11 cellular contexts compared by ENCODE assay signal in the genomic region with DNA sequence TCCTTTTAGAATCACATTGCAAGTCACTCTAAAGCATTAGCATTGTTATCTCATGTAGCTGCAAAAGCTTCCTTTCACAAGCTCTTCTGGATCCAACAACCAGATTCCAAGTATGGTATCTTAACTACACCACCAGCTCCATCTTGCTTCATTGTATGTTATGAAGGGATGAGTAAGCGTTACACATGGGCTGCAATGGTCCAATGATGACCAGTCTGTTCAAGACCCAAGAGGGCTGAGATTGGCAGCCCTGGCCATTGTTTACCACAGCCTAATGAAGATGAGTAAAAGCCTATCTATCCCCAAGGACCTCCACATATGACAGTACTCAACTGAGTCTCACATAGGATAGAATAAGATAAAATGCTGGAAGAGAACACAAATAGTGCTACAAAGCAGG. TPM values are rescaled to one million over a fixed set of nuclear protein-coding genes. Genes with fewer than 3 reads are reported as not detected.
DNase-seq lines count a peak whose midpoint lies in the region; ATAC-seq and TF ChIP-seq lines count a peak whose summit lies in the region.
"Had no signal": no experiment of that assay in that cellular context is flagged by ENCODE, and none has a peak within 500 bp of the region (broad histone marks: within the 10 kb centered on the region; RNA-seq: fewer than 3 reads in every experiment).

No MANE protein-coding gene starts in this region.

- H3K9me3 ChIP-seq in testis (no peaks in the 10 kb centered on the region), uterus (no peaks in the 10 kb centered on the region)
- H3K9me3 ChIP-seq: BE2C had no signal

- H3K36me3 Mint-ChIP-seq in activated naive CD4-positive, alpha-beta T cell treated with anti-CD3 and anti-CD28 coated beads, Interleukin-2, amount 50 U/mL, for 24 hours: peaks cover 28% of the 10 kb centered on the region
- peaks cover 14% of the 10 kb centered on the region for H3K36me3 Mint-ChIP-seq in activated naive CD8-positive, alpha-beta T cell
- H3K36me3 Mint-ChIP-seq in nephron progenitor cell (ENCODE audit: low read depth): no peaks in the 10 kb centered on the region

- H3K4me3 ChIP-seq in testis (no peak overlapping the region), uterus (no peak overlapping the region)

- TF ChIP-seq CTCF in testis (IDR thresholded peaks at IDR 0.05): no peak
- no peak for TF ChIP-seq CTCF in uterus (IDR thresholded peaks at IDR 0.05)
- no peak for TF ChIP-seq CTCF in nephron progenitor cell (IDR thresholded peaks at IDR 0.05)

- intact Hi-C loops in testis (cut with DNase I; ENCODE audit: low total_unique reads): no loop called here
- intact Hi-C loops in uterus (cut with DNase I; ENCODE audit: low total_unique reads): no loop called here

- H3K4me3 Mint-ChIP-seq in activated naive CD4-positive, alpha-beta T cell treated with anti-CD3 and anti-CD28 coated beads, Interleukin-2, amount 50 U/mL, for 24 hours: peak overlapping the region; percentile 96
- H3K4me3 Mint-ChIP-seq in activated naive CD8-positive, alpha-beta T cell: peak overlapping the region; percentile 92
- no peak overlapping the region for H3K4me3 Mint-ChIP-seq in nephron progenitor cell

- TF ChIP-seq POLR2A in testis (IDR thresholded peaks at IDR 0.05) (no peak), uterus (IDR thresholded peaks at IDR 0.05) (no peak)

- ATAC-seq in GM19397 (IDR thresholded peaks at IDR 0.05; ENCODE audit: unreplicated experiment): no peak

- peaks cover 61% of the 10 kb centered on the region for H3K4me1 Mint-ChIP-seq in activated naive CD4-positive, alpha-beta T cell treated with anti-CD3 and anti-CD28 coated beads, Interleukin-2, amount 50 U/mL, for 24 hours
- peaks cover 68% of the 10 kb centered on the region for H3K4me1 Mint-ChIP-seq in activated naive CD8-positive, alpha-beta T cell (ENCODE audit: low read depth)
- peaks cover 30% of the 10 kb centered on the region for H3K4me1 Mint-ChIP-seq in nephron progenitor cell

- peak overlapping the region; percentile 82 for H3K27ac Mint-ChIP-seq in activated naive CD4-positive, alpha-beta T cell treated with anti-CD3 and anti-CD28 coated beads, Interleukin-2, amount 50 U/mL, for 24 hours
- H3K27ac Mint-ChIP-seq in activated naive CD8-positive, alpha-beta T cell: peak overlapping the region; percentile 94
- no peak overlapping the region for H3K27ac Mint-ChIP-seq in nephron progenitor cell

- H3K4me1 ChIP-seq in testis: peaks cover 68% of the 10 kb centered on the region
- H3K4me1 ChIP-seq in uterus: peaks cover 0 to 8% of the 10 kb centered on the region in 2 donors

- 93% methylated on average over 1 of the region's 1 CpG; no CpG with 5 or more reads in 1 of the 2 donors for WGBS in testis, 2 donors

- peak overlapping the region; percentile 61 to 100 for H3K27ac ChIP-seq in testis
- peak overlapping the region in 1 of 2 donors; percentile 28 for H3K27ac ChIP-seq in uterus
- H3K27ac ChIP-seq: VCaP had no signal

- H3K27me3 Mint-ChIP-seq in activated naive CD4-positive, alpha-beta T cell treated with anti-CD3 and anti-CD28 coated beads, Interleukin-2, amount 50 U/mL, for 24 hours: no peaks in the 10 kb centered on the region
- H3K27me3 Mint-ChIP-seq in activated naive CD8-positive, alpha-beta T cell: no peaks in the 10 kb centered on the region
- H3K27me3 Mint-ChIP-seq in nephron progenitor cell (ENCODE audit: low read depth, poor library complexity): peaks cover 26% of the 10 kb centered on the region

- H3K27me3 ChIP-seq in testis (no peaks in the 10 kb centered on the region), uterus (no peaks in the 10 kb centered on the region)
- H3K27me3 ChIP-seq: BE2C had no signal

- DNase-seq in activated naive CD4-positive, alpha-beta T cell (lab: John Stamatoyannopoulos, UW): no peak
- DNase-seq in kidney tubule cell (ENCODE audit: low spot score) (peak; percentile 54), testis (no peak), uterus (no peak), nephron progenitor cell (no peak)
- DNase-seq: BE2C, NCI-H2171 had no signal

- H3K36me3 ChIP-seq in testis (ENCODE audit: low read depth, missing control alignments): no peaks in the 10 kb centered on the region
- no peaks in the 10 kb centered on the region for H3K36me3 ChIP-seq in uterus
- H3K36me3 ChIP-seq: BE2C had no signal

- no peaks in the 10 kb centered on the region for H3K9me3 Mint-ChIP-seq in activated naive CD4-positive, alpha-beta T cell treated with anti-CD3 and anti-CD28 coated beads, Interleukin-2, amount 50 U/mL, for 24 hours
- H3K9me3 Mint-ChIP-seq in activated naive CD8-positive, alpha-beta T cell (ENCODE audit: low read depth): no peaks in the 10 kb centered on the region
- peaks cover under 1% of the 10 kb centered on the region for H3K9me3 Mint-ChIP-seq in nephron progenitor cell

RNA-seq across cellular contexts. Expression of a gene that starts 6.3 kb away (rescaled TPM):
- 100 to 1,000 TPM; 117 to 137 TPM for total RNA-seq in testis
- 51.1 TPM for polyA plus RNA-seq in testis (ENCODE audit: insufficient read depth, low read depth, low replicate concordance)
- 100 to 1,000 TPM; 176 to 217 (median 201) TPM for total RNA-seq in uterus

RNA-seq across cellular contexts. Expression of a gene that starts 50.5 kb away (rescaled TPM):
- total RNA-seq in testis: 10 to 100 TPM; 46.8 to 56.2 TPM
- polyA plus RNA-seq in testis (ENCODE audit: insufficient read depth, low read depth, low replicate concordance): 129 TPM
- total RNA-seq in uterus: 100 to 1,000 TPM in 1 of 4 donors, 10 to 100 TPM in 3; 31.2 to 129 (median 38.3) TPM

RNA-seq across cellular contexts. Expression of a gene that starts 50.8 kb away (rescaled TPM):
- total RNA-seq in testis: 10 to 100 TPM; 26.8 to 27.9 TPM
- 10.7 TPM for polyA plus RNA-seq in testis (ENCODE audit: insufficient read depth, low read depth, low replicate concordance)
- 10 to 100 TPM in 2 of 4 donors, 1 to 10 TPM in 2; 2.8 to 36.3 (median 21.1) TPM for total RNA-seq in uterus
